ENCODE assay signal across 12 cellular contexts in genomic region chr4:120801171-120801758, GRCh38.
DNase-seq lines count a peak whose midpoint lies in the region; ATAC-seq and FAIRE-seq lines count a peak whose summit lies in the region.
"Had no signal": no experiment of that assay in that cellular context is flagged by ENCODE, and none has a peak within 500 bp of the region (broad histone marks: within the 10 kb centered on the region; RNA-seq: fewer than 3 reads in every experiment).

No MANE protein-coding gene starts in this region.

- no peak for FAIRE-seq in RCC 7860 (lab: Jason Lieb, UNC)
- FAIRE-seq: endothelial cell of umbilical vein, GM18507 had no signal

- peaks cover 5% of the 10 kb centered on the region for H3K36me3 ChIP-seq in adipocyte (ENCODE audit: control insufficient read depth, insufficient read depth, low read length, severe bottlenecking)

- H3K9me3 ChIP-seq in adipocyte (ENCODE audit: control insufficient read depth, low read length), result no peaks in the 10 kb centered on the region

- peaks cover 13% of the 10 kb centered on the region for H3K4me1 ChIP-seq in adipocyte (ENCODE audit: control insufficient read depth, insufficient read depth, low read length)

- no peak overlapping the region for H3K9ac ChIP-seq in adipocyte (ENCODE audit: low read length)

- in situ Hi-C loops in KBM-7 (cut with MboI; ENCODE audit: low pct_unique_long_range_greater_than_20kb, low sequenced_read_pairs), result no loop called here

- H3K27me3 ChIP-seq in adipocyte (replicated peaks; ENCODE audit: control insufficient read depth, insufficient read depth, low read length), result no peaks in the 10 kb centered on the region

- intact Hi-C loops in Right ventricle myocardium inferior (cut with DNase I), result no loop called here
- intact Hi-C loops in posterior cingulate gyrus (cut with DNase I), result no loop called here

- ATAC-seq in Right ventricle myocardium inferior (peak; percentile 89), HG02571 (IDR thresholded peaks at IDR 0.05; ENCODE audit: unreplicated experiment) (no peak)

- peak; percentile 15 for DNase-seq in Daoy (ENCODE audit: low read depth)
- peak; percentile 61 for DNase-seq in adipocyte (ENCODE audit: low read depth)
- peak; percentile 65 for DNase-seq in Right ventricle myocardium inferior (ENCODE audit: missing footprints)
- peak in 8 of 10 donors; percentile 8 to 90 (median 44) for DNase-seq in posterior cingulate gyrus
- no peak for DNase-seq in KBM-7
- no peak for DNase-seq in NCI-H1048 (lab: John Stamatoyannopoulos, UW)
- DNase-seq in RCC 7860 (ENCODE audit: low spot score), result no peak
- DNase-seq: CD4-positive, alpha-beta memory T cell; NCI-H1105 had no signal

- peak overlapping the region; percentile 25 for H3K4me3 ChIP-seq in adipocyte (ENCODE audit: low read length)

Comparison
In these comparisons a context has a peak if more than half of its experiments do, and no peak if none do; other contexts are left out.
1. DNase-seq: peak in Daoy (single experiment), adipocyte (single experiment), Right ventricle myocardium inferior (single experiment) and posterior cingulate gyrus (8 of 10); none in KBM-7 (single experiment), NCI-H1048 (single experiment) and RCC 7860 (single experiment).